ENCODE assay signal across 8 cellular contexts in the genomic region with DNA sequence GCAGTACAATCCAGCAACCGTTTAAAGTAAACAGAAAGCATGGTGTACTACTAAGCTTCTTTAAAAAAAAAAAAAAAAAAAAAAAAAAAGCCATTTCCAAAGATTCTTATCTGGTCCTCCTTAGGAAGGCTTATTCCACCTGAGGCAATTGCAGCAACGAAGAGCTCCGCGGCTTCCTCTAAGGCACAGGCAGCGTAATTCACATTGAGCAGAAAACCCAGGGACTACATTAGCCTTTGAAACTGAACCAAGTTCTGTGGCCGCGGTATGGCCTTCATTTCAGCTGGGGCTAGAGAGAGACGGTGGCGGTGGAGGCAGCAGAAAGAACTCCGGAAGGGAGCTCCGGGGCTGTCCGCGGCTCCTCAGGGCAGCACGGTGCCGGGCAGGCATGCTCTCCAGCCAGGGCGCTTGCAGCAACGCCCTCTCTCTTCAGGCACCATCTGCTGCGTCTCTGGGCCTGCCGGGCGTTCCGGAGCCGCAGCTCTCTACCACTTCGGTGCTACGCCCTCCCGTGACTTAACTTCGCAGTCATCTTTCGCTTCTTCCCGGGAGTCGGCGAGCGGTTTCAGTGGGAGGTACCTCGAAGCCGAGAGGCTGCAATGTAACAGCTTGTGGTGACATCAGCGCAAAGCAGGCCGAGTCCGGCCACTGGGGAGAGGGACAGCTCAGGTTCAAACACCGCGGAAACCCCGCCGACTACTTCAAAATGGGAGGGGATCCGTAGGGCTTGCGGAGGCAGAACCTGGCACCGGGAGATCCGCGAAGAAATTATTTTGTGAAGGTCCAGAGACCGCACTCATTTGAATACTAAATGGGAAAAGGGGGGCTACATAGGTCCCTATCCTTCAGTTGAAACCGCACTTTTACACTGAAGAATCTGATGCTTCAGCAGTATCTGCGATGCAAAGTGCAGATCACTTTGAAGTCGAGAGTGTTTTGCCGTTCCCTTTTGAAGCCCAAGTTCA.
DNase-seq lines count a peak whose midpoint lies in the region; ATAC-seq and TF ChIP-seq lines count a peak whose summit lies in the region.

No MANE protein-coding gene starts in this region.

- peak overlapping the region; percentile 80 for H2AFZ ChIP-seq in PC-9

- TSS peak; percentile 100 for BruUV-seq in PC-9 (replicated peaks; lab: Mats Ljungman, UMichigan)

- H3K4me1 Mint-ChIP-seq in activated T-helper 1 cell treated with anti-CD3 and anti-CD28 coated beads, Interleukin-12 subunit alpha, Interleukin-12 subunit beta, Interleukin-2, Interleukin-4 antibody, amounts not matched to agents 30 ng/mL and 10 ng/mL and 1 ng/mL, durations not matched to agents 14 hours and 24 hours and 36 hours (ENCODE audit: low read depth) = no peaks in the 10 kb centered on the region
- H3K4me1 Mint-ChIP-seq in naive thymus-derived CD8-positive, alpha-beta T cell = no peaks in the 10 kb centered on the region
- no peaks in the 10 kb centered on the region for H3K4me1 Mint-ChIP-seq in stimulated activated memory B cell treated with anti-CD40 and anti-IgM and Interleukin-4, amounts not matched to agents 10 μg/mL and 1 μg/mL and 100 μg/mL, for 72 hours

- CTCF ChIA-PET in PC-9 (lab: Charles Lee) = interaction anchor here (0.6 to 0.7 kb wide), 8 partner anchors 9 to 697 kb away, joined by 3 to 11 read pairs (median 4); no protein-coding TSS in a partner anchor

- H3K4me3 ChIP-seq in PC-9 = peak overlapping the region; percentile 62
- H3K4me3 ChIP-seq in fibroblast of the aortic adventitia (ENCODE audit: low read depth, low read length) = peak overlapping the region; percentile 77

- H4K20me1 ChIP-seq in PC-9 (ENCODE audit: insufficient read depth) = peaks cover 4% of the 10 kb centered on the region; the same call in 1 of the 2 replicates

- TF ChIP-seq CTCF in PC-9 (conservative IDR thresholded peaks at IDR 0.05) (0 out of 2 replicates have a peak, but pooled peaks have one; percentile 16), fibroblast of the aortic adventitia (IDR thresholded peaks at IDR 0.05; ENCODE audit: insufficient read depth, low read length) (peak; percentile 35)

- H3K79me2 ChIP-seq in PC-9 (ENCODE audit: low read depth) = peaks cover 57% of the 10 kb centered on the region

- DNase-seq in DMS79 (lab: John Stamatoyannopoulos, UW) (peak; percentile 90), HuH-7.5 (ENCODE audit: low spot score) (peak; percentile 20), PC-9 (peak; percentile 91 to 93), fibroblast of the aortic adventitia (ENCODE audit: low read depth) (peak; percentile 96)
- DNase-seq in activated T-helper 1 cell treated with anti-CD3 and anti-CD28 coated beads, Interleukin-12 subunit alpha, Interleukin-12 subunit beta, Interleukin-2, Interleukin-4 antibody, amounts not matched to agents 30 ng/mL and 10 ng/mL and 1 ng/mL, durations not matched to agents 14 hours and 24 hours and 36 hours (ENCODE audit: low spot score) = peak; percentile 66
- peak; percentile 25 to 67 (median 42) for DNase-seq in naive thymus-derived CD8-positive, alpha-beta T cell

- no peaks in the 10 kb centered on the region for H3K36me3 ChIP-seq in PC-9 (ENCODE audit: low read depth)

- H3K27ac Mint-ChIP-seq in activated T-helper 1 cell treated with anti-CD3 and anti-CD28 coated beads, Interleukin-12 subunit alpha, Interleukin-12 subunit beta, Interleukin-2, Interleukin-4 antibody, amounts not matched to agents 30 ng/mL and 10 ng/mL and 1 ng/mL, durations not matched to agents 14 hours and 24 hours and 36 hours = no peak overlapping the region
- H3K27ac Mint-ChIP-seq in naive thymus-derived CD8-positive, alpha-beta T cell = no peak overlapping the region
- H3K27ac Mint-ChIP-seq in stimulated activated memory B cell treated with anti-CD40 and anti-IgM and Interleukin-4, amounts not matched to agents 10 μg/mL and 1 μg/mL and 100 μg/mL, for 72 hours = no peak overlapping the region

- H3K4me1 ChIP-seq in PC-9 (replicated peaks; ENCODE audit: insufficient read depth) = peaks cover 26% of the 10 kb centered on the region

- intact Hi-C loops in PC-9 (cut with micrococcal nuclease; ENCODE audit: unreplicated experiment) = no loop called here
- intact Hi-C loops in activated T-helper 1 cell treated with anti-CD3 and anti-CD28 coated beads, Interleukin-12 subunit alpha, Interleukin-12 subunit beta, Interleukin-2, Interleukin-4 antibody, amounts not matched to agents 30 ng/mL and 10 ng/mL and 1 ng/mL, durations not matched to agents 14 hours and 24 hours and 36 hours (cut with micrococcal nuclease) = loop anchor here (1.0 to 5.0 kb wide), 3 partner anchors 51 to 680 kb away; a partner anchor contains a TSS

- no peaks in the 10 kb centered on the region for H3K27me3 ChIP-seq in PC-9 (ENCODE audit: insufficient read depth, low read depth)

- POLR2A ChIA-PET in PC-9 (lab: Charles Lee; ENCODE audit: unreplicated experiment) = interaction anchor here (0.5 to 0.6 kb wide), 5 partner anchors 74 to 328 kb away, joined by 3 to 13 read pairs (median 5); no protein-coding TSS in a partner anchor
- POLR2A ChIA-PET in naive thymus-derived CD8-positive, alpha-beta T cell (lab: Charles Lee) = interaction anchor here (0.6 kb wide), 2 partner anchors 37 to 111 kb away, joined by 3 to 7 read pairs; no protein-coding TSS in a partner anchor

- H3K36me3 Mint-ChIP-seq in activated T-helper 1 cell treated with anti-CD3 and anti-CD28 coated beads, Interleukin-12 subunit alpha, Interleukin-12 subunit beta, Interleukin-2, Interleukin-4 antibody, amounts not matched to agents 30 ng/mL and 10 ng/mL and 1 ng/mL, durations not matched to agents 14 hours and 24 hours and 36 hours (ENCODE audit: low read depth) = no peaks in the 10 kb centered on the region
- H3K36me3 Mint-ChIP-seq in naive thymus-derived CD8-positive, alpha-beta T cell = no peaks in the 10 kb centered on the region
- no peaks in the 10 kb centered on the region for H3K36me3 Mint-ChIP-seq in stimulated activated memory B cell treated with anti-CD40 and anti-IgM and Interleukin-4, amounts not matched to agents 10 μg/mL and 1 μg/mL and 100 μg/mL, for 72 hours

- no peaks in the 10 kb centered on the region for H3K9me2 ChIP-seq in PC-9 (ENCODE audit: insufficient read depth)

- H3K4me3 Mint-ChIP-seq in activated T-helper 1 cell treated with anti-CD3 and anti-CD28 coated beads, Interleukin-12 subunit alpha, Interleukin-12 subunit beta, Interleukin-2, Interleukin-4 antibody, amounts not matched to agents 30 ng/mL and 10 ng/mL and 1 ng/mL, durations not matched to agents 14 hours and 24 hours and 36 hours = no peak overlapping the region
- no peak overlapping the region for H3K4me3 Mint-ChIP-seq in naive thymus-derived CD8-positive, alpha-beta T cell
- H3K4me3 Mint-ChIP-seq in stimulated activated memory B cell treated with anti-CD40 and anti-IgM and Interleukin-4, amounts not matched to agents 10 μg/mL and 1 μg/mL and 100 μg/mL, for 72 hours = no peak overlapping the region

- H3K9me3 ChIP-seq in PC-9 (ENCODE audit: insufficient read depth, low read depth) = no peaks in the 10 kb centered on the region

- peak; percentile 93 for ATAC-seq in GM21576 (IDR thresholded peaks at IDR 0.05; ENCODE audit: unreplicated experiment)
- peak; percentile 89 to 90 for ATAC-seq in naive thymus-derived CD8-positive, alpha-beta T cell
- ATAC-seq in stimulated activated memory B cell treated with anti-CD40 and anti-IgM and Interleukin-4, amounts not matched to agents 10 μg/mL and 1 μg/mL and 100 μg/mL, for 72 hours = peak; percentile 91

- H3K27ac ChIP-seq in PC-9 = peak overlapping the region; percentile 87

- peak overlapping the region; percentile 91 for H3K4me2 ChIP-seq in PC-9

- peaks cover 11% of the 10 kb centered on the region for H3K27me3 Mint-ChIP-seq in activated T-helper 1 cell treated with anti-CD3 and anti-CD28 coated beads, Interleukin-12 subunit alpha, Interleukin-12 subunit beta, Interleukin-2, Interleukin-4 antibody, amounts not matched to agents 30 ng/mL and 10 ng/mL and 1 ng/mL, durations not matched to agents 14 hours and 24 hours and 36 hours (ENCODE audit: insufficient read depth)
- no peaks in the 10 kb centered on the region for H3K27me3 Mint-ChIP-seq in naive thymus-derived CD8-positive, alpha-beta T cell
- no peaks in the 10 kb centered on the region for H3K27me3 Mint-ChIP-seq in stimulated activated memory B cell treated with anti-CD40 and anti-IgM and Interleukin-4, amounts not matched to agents 10 μg/mL and 1 μg/mL and 100 μg/mL, for 72 hours

- peaks cover 29% of the 10 kb centered on the region for H3F3A ChIP-seq in PC-9 (ENCODE audit: insufficient read depth, low read depth)

- H3K9me3 Mint-ChIP-seq in activated T-helper 1 cell treated with anti-CD3 and anti-CD28 coated beads, Interleukin-12 subunit alpha, Interleukin-12 subunit beta, Interleukin-2, Interleukin-4 antibody, amounts not matched to agents 30 ng/mL and 10 ng/mL and 1 ng/mL, durations not matched to agents 14 hours and 24 hours and 36 hours = no peaks in the 10 kb centered on the region
- no peaks in the 10 kb centered on the region for H3K9me3 Mint-ChIP-seq in naive thymus-derived CD8-positive, alpha-beta T cell
- no peaks in the 10 kb centered on the region for H3K9me3 Mint-ChIP-seq in stimulated activated memory B cell treated with anti-CD40 and anti-IgM and Interleukin-4, amounts not matched to agents 10 μg/mL and 1 μg/mL and 100 μg/mL, for 72 hours

Comparison
In these comparisons a context has a peak if more than half of its experiments do, and no peak if none do; other contexts are left out.
1. Peak in every context shown above with its lines: DNase-seq, ATAC-seq, H3K4me3 ChIP-seq and H3K27ac ChIP-seq.
2. DNase-seq: peak in every context shown above with its lines; median percentile 96 in fibroblast of the aortic adventitia; 92 in PC-9; 90 in DMS79; 66 in activated T-helper 1 cell treated with anti-CD3 and anti-CD28 coated beads, Interleukin-12 subunit alpha, Interleukin-12 subunit beta, Interleukin-2, Interleukin-4 antibody, amounts not matched to agents 30 ng/mL and 10 ng/mL and 1 ng/mL, durations not matched to agents 14 hours and 24 hours and 36 hours; 42 in naive thymus-derived CD8-positive, alpha-beta T cell; 20 in HuH-7.5.